Comparison of ENCODE assay signal across 25 cellular contexts in genomic region chr2:85490861-85491763, GRCh38.
"Had no signal": no experiment of that assay in that cellular context is flagged by ENCODE, and none has a peak within 500 bp of the region (broad histone marks: within the 10 kb centered on the region; RNA-seq: fewer than 3 reads in every experiment).

No MANE protein-coding gene starts in this region.

- FAIRE-seq: TTC549 had no signal

- H3K4me3 ChIP-seq: adrenal gland had no signal

- H3K27ac ChIP-seq: adrenal gland had no signal

- H3K27me3 ChIP-seq: adrenal gland had no signal

- DNase-seq: activated B cell treated with CpG ODN at 0.5 μM for 24 hours; activated CD4-positive, alpha-beta T cell treated with anti-CD3 and anti-CD28 coated beads for 1 hour; activated CD4-positive, alpha-beta T cell treated with anti-CD3 and anti-CD28 coated beads, Interleukin-2, amount 50 U/mL, for 1 hour; activated CD8-positive, alpha-beta memory T cell treated with anti-CD3 and anti-CD28 coated beads, Interleukin-2, amount 50 U/mL, for 4 hours; activated CD8-positive, alpha-beta T cell treated with anti-CD3 and anti-CD28 coated beads for 36 hours; activated gamma-delta T cell treated with Interleukin-2 at 50 U/mL for 16 hours; activated naive CD4-positive, alpha-beta T cell treated with anti-CD3 and anti-CD28 coated beads, Interleukin-2, amount 50 U/mL, for 16 hours; activated naive CD8-positive, alpha-beta T cell treated with anti-CD3 and anti-CD28 coated beads, Interleukin-2, amount 10 ng/mL, durations not matched to agents 7 days and 5 days; activated T-cell treated with anti-CD3 and anti-CD28 coated beads, Interleukin-2, amount 50 U/mL, for 72 hours; anterior cingulate cortex; caudate nucleus; MM.1S; NCI-H1105 treated with DMSO at 0.1 percent for 48 hours; NCI-H1436 treated with DMSO at 0.1 percent for 48 hours; NCI-H187; NCI-H2081; NCI-H446; NCI-H524; PC-3; SIG-M5; T-cell; T-helper 2 cell; T1000 had no signal

- ATAC-seq: activated CD8-positive, alpha-beta T cell treated with anti-CD3 and anti-CD28 coated beads for 36 hours; activated T-cell treated with anti-CD3 and anti-CD28 coated beads, Interleukin-2, amount 50 U/mL, for 72 hours; PC-3; T-cell had no signal

- H3K36me3 ChIP-seq: adrenal gland had no signal

- H3K9me3 ChIP-seq: adrenal gland had no signal

- H3K4me1 ChIP-seq: adrenal gland had no signal
